Comparison of ENCODE assay signal across 1 cellular context in the genomic region with DNA sequence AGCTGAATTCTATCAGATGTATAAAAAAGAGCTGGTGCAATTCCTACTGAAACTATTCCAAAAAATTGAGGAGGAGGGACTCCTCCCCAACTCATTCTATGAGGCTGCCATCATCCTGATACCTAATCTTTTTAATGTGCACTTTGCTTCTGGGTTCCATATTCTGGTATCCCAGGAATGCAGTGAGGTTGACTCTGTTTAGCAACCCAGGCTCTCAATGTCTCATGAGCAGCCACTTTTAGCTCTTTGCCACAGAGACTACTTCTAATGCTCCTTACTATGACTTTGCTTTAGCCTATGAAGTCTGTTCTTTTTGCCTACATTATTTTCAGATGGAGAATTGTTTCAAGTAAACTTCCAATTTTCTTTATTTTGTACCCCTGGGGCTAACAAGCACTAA.
TF ChIP-seq lines count a peak whose summit lies in the region.

No MANE protein-coding gene starts in this region.

TF ChIP-seq in GM23338, 12 proteins besides CTCF, POLR2A, EP300 and RAD21 (continued from another document):
- TF ChIP-seq, protein P1, sequence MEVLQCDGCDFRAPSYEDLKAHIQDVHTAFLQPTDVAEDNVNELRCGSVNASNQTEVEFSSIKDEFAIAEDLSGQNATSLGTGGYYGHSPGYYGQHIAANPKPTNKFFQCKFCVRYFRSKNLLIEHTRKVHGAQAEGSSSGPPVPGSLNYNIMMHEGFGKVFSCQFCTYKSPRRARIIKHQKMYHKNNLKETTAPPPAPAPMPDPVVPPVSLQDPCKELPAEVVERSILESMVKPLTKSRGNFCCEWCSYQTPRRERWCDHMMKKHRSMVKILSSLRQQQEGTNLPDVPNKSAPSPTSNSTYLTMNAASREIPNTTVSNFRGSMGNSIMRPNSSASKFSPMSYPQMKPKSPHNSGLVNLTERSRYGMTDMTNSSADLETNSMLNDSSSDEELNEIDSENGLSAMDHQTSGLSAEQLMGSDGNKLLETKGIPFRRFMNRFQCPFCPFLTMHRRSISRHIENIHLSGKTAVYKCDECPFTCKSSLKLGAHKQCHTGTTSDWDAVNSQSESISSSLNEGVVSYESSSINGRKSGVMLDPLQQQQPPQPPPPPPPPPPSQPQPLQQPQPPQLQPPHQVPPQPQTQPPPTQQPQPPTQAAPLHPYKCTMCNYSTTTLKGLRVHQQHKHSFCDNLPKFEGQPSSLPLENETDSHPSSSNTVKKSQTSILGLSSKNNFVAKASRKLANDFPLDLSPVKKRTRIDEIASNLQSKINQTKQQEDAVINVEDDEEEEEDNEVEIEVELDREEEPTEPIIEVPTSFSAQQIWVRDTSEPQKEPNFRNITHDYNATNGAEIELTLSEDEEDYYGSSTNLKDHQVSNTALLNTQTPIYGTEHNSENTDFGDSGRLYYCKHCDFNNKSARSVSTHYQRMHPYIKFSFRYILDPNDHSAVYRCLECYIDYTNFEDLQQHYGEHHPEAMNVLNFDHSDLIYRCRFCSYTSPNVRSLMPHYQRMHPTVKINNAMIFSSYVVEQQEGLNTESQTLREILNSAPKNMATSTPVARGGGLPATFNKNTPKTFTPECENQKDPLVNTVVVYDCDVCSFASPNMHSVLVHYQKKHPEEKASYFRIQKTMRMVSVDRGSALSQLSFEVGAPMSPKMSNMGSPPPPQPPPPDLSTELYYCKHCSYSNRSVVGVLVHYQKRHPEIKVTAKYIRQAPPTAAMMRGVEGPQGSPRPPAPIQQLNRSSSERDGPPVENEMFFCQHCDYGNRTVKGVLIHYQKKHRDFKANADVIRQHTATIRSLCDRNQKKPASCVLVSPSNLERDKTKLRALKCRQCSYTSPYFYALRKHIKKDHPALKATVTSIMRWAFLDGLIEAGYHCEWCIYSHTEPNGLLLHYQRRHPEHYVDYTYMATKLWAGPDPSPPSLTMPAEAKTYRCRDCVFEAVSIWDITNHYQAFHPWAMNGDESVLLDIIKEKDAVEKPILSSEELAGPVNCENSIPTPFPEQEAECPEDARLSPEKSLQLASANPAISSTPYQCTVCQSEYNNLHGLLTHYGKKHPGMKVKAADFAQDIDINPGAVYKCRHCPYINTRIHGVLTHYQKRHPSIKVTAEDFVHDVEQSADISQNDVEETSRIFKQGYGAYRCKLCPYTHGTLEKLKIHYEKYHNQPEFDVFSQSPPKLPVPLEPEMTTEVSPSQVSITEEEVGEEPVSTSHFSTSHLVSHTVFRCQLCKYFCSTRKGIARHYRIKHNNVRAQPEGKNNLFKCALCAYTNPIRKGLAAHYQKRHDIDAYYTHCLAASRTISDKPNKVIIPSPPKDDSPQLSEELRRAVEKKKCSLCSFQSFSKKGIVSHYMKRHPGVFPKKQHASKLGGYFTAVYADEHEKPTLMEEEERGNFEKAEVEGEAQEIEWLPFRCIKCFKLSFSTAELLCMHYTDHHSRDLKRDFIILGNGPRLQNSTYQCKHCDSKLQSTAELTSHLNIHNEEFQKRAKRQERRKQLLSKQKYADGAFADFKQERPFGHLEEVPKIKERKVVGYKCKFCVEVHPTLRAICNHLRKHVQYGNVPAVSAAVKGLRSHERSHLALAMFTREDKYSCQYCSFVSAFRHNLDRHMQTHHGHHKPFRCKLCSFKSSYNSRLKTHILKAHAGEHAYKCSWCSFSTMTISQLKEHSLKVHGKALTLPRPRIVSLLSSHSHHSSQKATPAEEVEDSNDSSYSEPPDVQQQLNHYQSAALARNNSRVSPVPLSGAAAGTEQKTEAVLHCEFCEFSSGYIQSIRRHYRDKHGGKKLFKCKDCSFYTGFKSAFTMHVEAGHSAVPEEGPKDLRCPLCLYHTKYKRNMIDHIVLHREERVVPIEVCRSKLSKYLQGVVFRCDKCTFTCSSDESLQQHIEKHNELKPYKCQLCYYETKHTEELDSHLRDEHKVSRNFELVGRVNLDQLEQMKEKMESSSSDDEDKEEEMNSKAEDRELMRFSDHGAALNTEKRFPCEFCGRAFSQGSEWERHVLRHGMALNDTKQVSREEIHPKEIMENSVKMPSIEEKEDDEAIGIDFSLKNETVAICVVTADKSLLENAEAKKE (CRISPR knock-in tag; IDR thresholded peaks at IDR 0.05), result peak; percentile 33; the same call in 1 of the 2 replicates
- no peak for TF ChIP-seq ZNF114 (CRISPR knock-in tag; IDR thresholded peaks at IDR 0.05)
